1 cellular context compared by ENCODE assay signal in genomic region chr12:24750263-24750662, GRCh38.
A peak's percentile ranks its signal among the peaks of the same experiment; 100 is the strongest.
TF ChIP-seq lines count a peak whose summit lies in the region.

No MANE protein-coding gene starts in this region.

TF ChIP-seq in HepG2, 621 proteins besides CTCF, POLR2A, EP300 and RAD21 (continued from another document and continues in another):
- no peak for TF ChIP-seq GRHL1 (CRISPR knock-in tag; conservative IDR thresholded peaks at IDR 0.05)
- no peak for TF ChIP-seq GMEB2 (CRISPR knock-in tag; IDR thresholded peaks at IDR 0.05; ENCODE audit: low read depth)
- TF ChIP-seq ZNF431 (CRISPR knock-in tag; IDR thresholded peaks at IDR 0.05; ENCODE audit: borderline replicate concordance, low read depth), result no peak
- no peak for TF ChIP-seq ZNF335 (CRISPR knock-in tag; IDR thresholded peaks at IDR 0.05)
- TF ChIP-seq GLI4 (CRISPR knock-in tag; IDR thresholded peaks at IDR 0.05; ENCODE audit: borderline replicate concordance), result no peak
- no peak for TF ChIP-seq GLMP (CRISPR knock-in tag; IDR thresholded peaks at IDR 0.05; ENCODE audit: borderline replicate concordance)
- TF ChIP-seq THAP8 (CRISPR knock-in tag; IDR thresholded peaks at IDR 0.05; ENCODE audit: borderline replicate concordance), result no peak
- TF ChIP-seq CHD2 (IDR thresholded peaks at IDR 0.05; ENCODE audit: low read depth, low read length), result no peak
- no peak for TF ChIP-seq MXD1 (CRISPR knock-in tag; IDR thresholded peaks at IDR 0.05)
- TF ChIP-seq IRF2 (CRISPR knock-in tag; IDR thresholded peaks at IDR 0.05), result no peak
- no peak for TF ChIP-seq NFATC3 (CRISPR knock-in tag; IDR thresholded peaks at IDR 0.05)
- 0 out of 2 replicates have a peak, but pooled peaks have one; percentile 24 for TF ChIP-seq FOXO1 (CRISPR knock-in tag; IDR thresholded peaks at IDR 0.05)
- TF ChIP-seq SMAD9 (CRISPR knock-in tag; IDR thresholded peaks at IDR 0.05), result no peak
- TF ChIP-seq HIVEP1 (CRISPR knock-in tag; IDR thresholded peaks at IDR 0.05), result no peak
- TF ChIP-seq NFYB (CRISPR knock-in tag; IDR thresholded peaks at IDR 0.05), result no peak
- no peak for TF ChIP-seq GABPB1 (CRISPR knock-in tag; IDR thresholded peaks at IDR 0.05)
- TF ChIP-seq ZNF704 (CRISPR knock-in tag; IDR thresholded peaks at IDR 0.05; ENCODE audit: borderline replicate concordance), result no peak
- no peak for TF ChIP-seq ERF (CRISPR knock-in tag; IDR thresholded peaks at IDR 0.05)
- TF ChIP-seq ZBTB40 (IDR thresholded peaks at IDR 0.05), result no peak
- no peak for TF ChIP-seq ZBTB40 (CRISPR knock-in tag; IDR thresholded peaks at IDR 0.05)
- 0 out of 2 replicates have a peak, but pooled peaks have one; percentile 14 for TF ChIP-seq SAP130 (CRISPR knock-in tag; IDR thresholded peaks at IDR 0.05; ENCODE audit: low read depth)
- TF ChIP-seq ZNF788 (CRISPR knock-in tag; IDR thresholded peaks at IDR 0.05; ENCODE audit: borderline replicate concordance), result no peak
- no peak for TF ChIP-seq MTERF4 (CRISPR knock-in tag; IDR thresholded peaks at IDR 0.05)
- peak; percentile 61; the same call in 1 of the 2 replicates for TF ChIP-seq NFIC (IDR thresholded peaks at IDR 0.05; ENCODE audit: low read length)
- TF ChIP-seq ZNF784 (CRISPR knock-in tag; IDR thresholded peaks at IDR 0.05; ENCODE audit: borderline replicate concordance), result no peak
- no peak for TF ChIP-seq HHEX (CRISPR knock-in tag; IDR thresholded peaks at IDR 0.05)
- peak; percentile 34; the same call in 1 of the 2 replicates for TF ChIP-seq RERE (CRISPR knock-in tag; IDR thresholded peaks at IDR 0.05; ENCODE audit: low read depth)
- TF ChIP-seq NCOA2 (CRISPR knock-in tag; IDR thresholded peaks at IDR 0.05), result peak; percentile 77
- TF ChIP-seq TARDBP (CRISPR knock-in tag; IDR thresholded peaks at IDR 0.05), result no peak
